In genomic region chr21:34201441-34201838, GRCh38 we compare ENCODE assay signal across 8 cellular contexts.
A peak's percentile ranks its signal among the peaks of the same experiment; 100 is the strongest.
DNase-seq lines count a peak whose midpoint lies in the region; ATAC-seq, FAIRE-seq and TF ChIP-seq lines count a peak whose summit lies in the region.

No MANE protein-coding gene starts in this region.

- POLR2A ChIA-PET in K562 (lab: Yijun Ruan, JAX) = interaction anchor here (0.6 to 1.6 kb wide), 4 partner anchors 22 to 322 kb away, joined by 3 to 4 read pairs (median 4); partner anchors contain the start of genes MRPS6 and SLC5A3

- H3K4me3 Mint-ChIP-seq in activated T-cell treated with anti-CD3 and anti-CD28 coated beads, Interleukin-2, amount 50 U/mL, for 4 hours = peak overlapping the region; percentile 72
- peak overlapping the region; percentile 76 for H3K4me3 Mint-ChIP-seq in memory B cell

- H3K27ac ChIP-seq in K562 (ENCODE audit: extremely low read depth, low read depth, low read length) (no peak overlapping the region), thyroid gland (peak overlapping the region; percentile 75 to 97 (median 86))

- BruUV-seq in K562 (replicated peaks; lab: Mats Ljungman, UMichigan) = no TSS peak

- CTCF ChIA-PET in K562 (lab: Yijun Ruan, JAX; ENCODE audit: low intra/inter-chr PET ratio) = interaction anchor here (0.6 kb wide), 1 partner anchor 21 kb away, joined by 3 read pairs; no protein-coding TSS in a partner anchor

- H2AFZ ChIP-seq in K562 (ENCODE audit: low read depth, low read length) = peak overlapping the region; percentile 97

- H3K36me3 ChIP-seq in K562 (ENCODE audit: control insufficient read depth, insufficient read depth, low read length) = no peaks in the 10 kb centered on the region
- no peaks in the 10 kb centered on the region for H3K36me3 ChIP-seq in thyroid gland

- H3K79me2 ChIP-seq in K562 (ENCODE audit: control insufficient read depth, insufficient read depth, low read length) = no peaks in the 10 kb centered on the region

- no peak for DNase-seq in activated T-cell treated with anti-CD3 and anti-CD28 coated beads, Interleukin-2, amount 50 U/mL, for 4 hours
- DNase-seq in activated T-cell treated with anti-CD3 and anti-CD28 coated beads for 4 hours (no peak), K562 (ENCODE audit: extremely low read depth in 1 of 4, low spot score in 3 of 4) (no peak), memory B cell (ENCODE audit: low spot score in 2 of 2) (no peak), thyroid gland (peak in 1 of 2 donors; percentile 15), globus pallidus (ENCODE audit: low spot score) (no peak)

- FAIRE-seq in K562 (lab: Jason Lieb, UNC) = no peak

- ATAC-seq in activated T-cell treated with anti-CD3 and anti-CD28 coated beads, Interleukin-2, amount 50 U/mL, for 4 hours = no peak
- ATAC-seq in K562 = peak; percentile 6; the same call in 2 of the 3 replicates
- ATAC-seq in memory B cell (ENCODE audit: low read depth) = no peak
- ATAC-seq in HG03342 (IDR thresholded peaks at IDR 0.05; ENCODE audit: unreplicated experiment) = no peak
- no peak for ATAC-seq in GM18517 (IDR thresholded peaks at IDR 0.05; ENCODE audit: unreplicated experiment)

- H3K4me3 ChIP-seq in K562 (peak overlapping the region; percentile 23), thyroid gland (replicated peaks in 1 of 3) (peak overlapping the region in 1 of 3 donors; percentile 22)

- peak overlapping the region in 1 of 2 experiments; percentile 82; a peak in 1 of 4 replicates for H3K9ac ChIP-seq in K562 (ENCODE audit: insufficient read depth in 1 of 2, low read depth in 2 of 2, low read length in 2 of 2)

- H3K4me2 ChIP-seq in K562 (ENCODE audit: insufficient read depth, low read length) = peak overlapping the region; percentile 85

- TF ChIP-seq POLR2A in K562 (conservative IDR thresholded peaks at IDR 0.05) (no peak), thyroid gland (IDR thresholded peaks at IDR 0.05) (no peak)

- H3K27me3 ChIP-seq in K562 (ENCODE audit: control insufficient read depth in 2 of 2, insufficient read depth in 2 of 2, low read length in 2 of 2) = no peaks in the 10 kb centered on the region
- H3K27me3 ChIP-seq in thyroid gland = no peaks in the 10 kb centered on the region

- H3K4me1 ChIP-seq in K562 (replicated peaks in 1 of 2; ENCODE audit: control insufficient read depth in 2 of 2, insufficient read depth in 2 of 2, low read length in 2 of 2) (peaks cover 10 to 19% of the 10 kb centered on the region in 2 experiments; a peak in 4 of 5 replicates), thyroid gland (peaks cover 85 to 86% of the 10 kb centered on the region in 2 donors)

- H3K9me1 ChIP-seq in K562 (ENCODE audit: control insufficient read depth, insufficient read depth, low read length) = no peaks in the 10 kb centered on the region

- H3K27me3 Mint-ChIP-seq in activated T-cell treated with anti-CD3 and anti-CD28 coated beads, Interleukin-2, amount 50 U/mL, for 4 hours (ENCODE audit: low read depth) = no peaks in the 10 kb centered on the region
- H3K27me3 Mint-ChIP-seq in memory B cell = peaks cover 10% of the 10 kb centered on the region

- TF ChIP-seq CTCF in K562 (IDR thresholded peaks at IDR 0.05 in 2 of 3, conservative IDR thresholded peaks at IDR 0.05 in 1 of 3; ENCODE audit: insufficient read depth in 2 of 3, low read depth in 1 of 3, low read length in 3 of 3) (no peak), thyroid gland (IDR thresholded peaks at IDR 0.05) (no peak)

- peaks cover 44% of the 10 kb centered on the region for H3K4me1 Mint-ChIP-seq in activated T-cell treated with anti-CD3 and anti-CD28 coated beads, Interleukin-2, amount 50 U/mL, for 4 hours (ENCODE audit: low read depth)
- peaks cover 26% of the 10 kb centered on the region for H3K4me1 Mint-ChIP-seq in memory B cell

- TF ChIP-seq EP300 in K562 (IDR thresholded peaks at IDR 0.05; ENCODE audit: low read length) = no peak

- H3K9me3 Mint-ChIP-seq in activated T-cell treated with anti-CD3 and anti-CD28 coated beads, Interleukin-2, amount 50 U/mL, for 4 hours = no peaks in the 10 kb centered on the region
- no peaks in the 10 kb centered on the region for H3K9me3 Mint-ChIP-seq in memory B cell

- TF ChIP-seq RAD21 in K562 (CRISPR knock-in tag; conservative IDR thresholded peaks at IDR 0.05 in 1 of 2, IDR thresholded peaks at IDR 0.05 in 1 of 2) = no peak

- 12% methylated on average over 7 of the region's 7 CpGs for WGBS in K562 (ENCODE audit: insufficient coverage, low coverage, missing lambda C conversion rate)
- WGBS in thyroid gland, 2 donors = 26 to 35% methylated on average over 7 of the region's 7 CpGs

- H3K36me3 Mint-ChIP-seq in activated T-cell treated with anti-CD3 and anti-CD28 coated beads, Interleukin-2, amount 50 U/mL, for 4 hours (ENCODE audit: insufficient read depth) = no peaks in the 10 kb centered on the region
- H3K36me3 Mint-ChIP-seq in memory B cell = no peaks in the 10 kb centered on the region

- H3K27ac Mint-ChIP-seq in memory B cell = no peak overlapping the region

- H3K9me3 ChIP-seq in K562 (replicated peaks; ENCODE audit: control insufficient read depth, insufficient read depth, low read depth, low read length) (no peaks in the 10 kb centered on the region), thyroid gland (no peaks in the 10 kb centered on the region)

- no peaks in the 10 kb centered on the region for H4K20me1 ChIP-seq in K562 (replicated peaks; ENCODE audit: control insufficient read depth, insufficient read depth, low read length)

- intact Hi-C loops in K562 (cut with micrococcal nuclease) (loop anchor here (10.0 kb wide), 1 partner anchor 127 kb away; the partner anchor contains the start of genes MRPS6 and SLC5A3), thyroid gland (cut with DNase I) (no loop called here)

- in situ Hi-C loops in K562 (cut with MboI) = no loop called here

TF ChIP-seq in K562, 482 proteins besides CTCF, POLR2A, EP300 and RAD21 (continues in another document):
- TF ChIP-seq SMAD3 (CRISPR knock-in tag; conservative IDR thresholded peaks at IDR 0.05) (no peak), CHD4 (IDR thresholded peaks at IDR 0.05; ENCODE audit: insufficient read depth, insufficient replicate concordance, low read depth, low read length, poor library complexity, severe bottlenecking) (no peak), RB1 (IDR thresholded peaks at IDR 0.05; ENCODE audit: low read depth) (no peak), CBFA2T3 (IDR thresholded peaks at IDR 0.05) (peak; percentile 50), MNT (conservative IDR thresholded peaks at IDR 0.05) (no peak), ELF1 (tag; IDR thresholded peaks at IDR 0.05) (no peak), GTF2F1 (IDR thresholded peaks at IDR 0.05; ENCODE audit: low read depth, low read length) (no peak), RAD51 (IDR thresholded peaks at IDR 0.05; ENCODE audit: borderline replicate concordance, low read depth) (no peak), LCOR (CRISPR knock-in tag; IDR thresholded peaks at IDR 0.05) (no peak), ZNF263 (CRISPR knock-in tag; IDR thresholded peaks at IDR 0.05; ENCODE audit: borderline replicate concordance) (no peak), SMARCE1 (IDR thresholded peaks at IDR 0.05) (peak; percentile 33; the same call in 1 of the 2 replicates), TRIM24 (IDR thresholded peaks at IDR 0.05) (peak in 1 of 2 experiments; percentile 11; a peak in 1 of 4 replicates), TAF7 (tag; IDR thresholded peaks at IDR 0.05) (peak; percentile 19; the same call in 1 of the 2 replicates), MTA2 (IDR thresholded peaks at IDR 0.05; ENCODE audit: low read depth) (0 out of 2 replicates have a peak, but pooled peaks have one; percentile 30)
- TF ChIP-seq, protein P1, sequence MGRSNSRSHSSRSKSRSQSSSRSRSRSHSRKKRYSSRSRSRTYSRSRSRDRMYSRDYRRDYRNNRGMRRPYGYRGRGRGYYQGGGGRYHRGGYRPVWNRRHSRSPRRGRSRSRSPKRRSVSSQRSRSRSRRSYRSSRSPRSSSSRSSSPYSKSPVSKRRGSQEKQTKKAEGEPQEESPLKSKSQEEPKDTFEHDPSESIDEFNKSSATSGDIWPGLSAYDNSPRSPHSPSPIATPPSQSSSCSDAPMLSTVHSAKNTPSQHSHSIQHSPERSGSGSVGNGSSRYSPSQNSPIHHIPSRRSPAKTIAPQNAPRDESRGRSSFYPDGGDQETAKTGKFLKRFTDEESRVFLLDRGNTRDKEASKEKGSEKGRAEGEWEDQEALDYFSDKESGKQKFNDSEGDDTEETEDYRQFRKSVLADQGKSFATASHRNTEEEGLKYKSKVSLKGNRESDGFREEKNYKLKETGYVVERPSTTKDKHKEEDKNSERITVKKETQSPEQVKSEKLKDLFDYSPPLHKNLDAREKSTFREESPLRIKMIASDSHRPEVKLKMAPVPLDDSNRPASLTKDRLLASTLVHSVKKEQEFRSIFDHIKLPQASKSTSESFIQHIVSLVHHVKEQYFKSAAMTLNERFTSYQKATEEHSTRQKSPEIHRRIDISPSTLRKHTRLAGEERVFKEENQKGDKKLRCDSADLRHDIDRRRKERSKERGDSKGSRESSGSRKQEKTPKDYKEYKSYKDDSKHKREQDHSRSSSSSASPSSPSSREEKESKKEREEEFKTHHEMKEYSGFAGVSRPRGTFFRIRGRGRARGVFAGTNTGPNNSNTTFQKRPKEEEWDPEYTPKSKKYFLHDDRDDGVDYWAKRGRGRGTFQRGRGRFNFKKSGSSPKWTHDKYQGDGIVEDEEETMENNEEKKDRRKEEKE (IDR thresholded peaks at IDR 0.05; ENCODE audit: borderline replicate concordance in 1 of 2, control insufficient read depth in 1 of 2, low read depth in 2 of 2, low read length in 1 of 2) = no peak
